1 cellular context compared by ENCODE assay signal in the genomic region with DNA sequence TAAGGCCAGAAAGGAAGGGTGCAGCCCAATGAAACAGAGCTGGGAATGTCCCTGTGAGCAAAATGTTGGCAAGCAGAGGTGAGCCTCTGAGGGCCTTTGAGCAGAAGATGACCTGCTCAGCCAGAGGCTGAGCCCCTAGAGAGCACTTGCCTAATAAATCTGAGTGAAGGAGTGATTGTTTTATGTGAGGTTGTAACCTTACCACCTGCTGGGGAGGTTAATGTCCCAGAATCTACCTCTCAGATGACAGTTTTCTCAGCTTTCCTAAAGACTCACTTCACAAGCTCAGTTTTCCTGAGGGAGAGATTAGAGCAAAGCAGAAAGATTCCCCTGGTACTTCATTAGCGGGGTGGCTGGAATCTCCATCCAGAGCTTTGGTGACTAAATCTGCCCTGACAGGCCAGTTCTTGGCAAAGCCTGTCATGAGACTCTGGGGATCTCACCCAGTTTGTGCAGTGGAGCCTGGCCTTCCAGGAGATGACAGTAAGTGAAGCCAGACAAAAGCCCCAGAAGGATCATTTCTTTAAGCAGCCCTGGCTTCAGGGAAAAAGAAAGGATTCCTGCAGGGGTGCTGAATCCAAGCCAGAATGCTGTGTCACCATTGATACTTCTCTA.
TF ChIP-seq lines count a peak whose summit lies in the region.

No MANE protein-coding gene starts in this region.

TF ChIP-seq in H1, 55 proteins besides CTCF, POLR2A, EP300 and RAD21:
- 0 out of 2 replicates have a peak, but pooled peaks have one; percentile 29 for TF ChIP-seq BACH1 (IDR thresholded peaks at IDR 0.05; ENCODE audit: low read length)
- no peak for TF ChIP-seq GABPA (IDR thresholded peaks at IDR 0.05; ENCODE audit: borderline replicate concordance, insufficient read depth, low read length)
